ENCODE assay signal across 17 cellular contexts in genomic region chr2:159010963-159011362, GRCh38. TPM values are rescaled to one million over a fixed set of nuclear protein-coding genes. Genes with fewer than 3 reads are reported as not detected.
DNase-seq lines count a peak whose midpoint lies in the region; ATAC-seq and TF ChIP-seq lines count a peak whose summit lies in the region.
"Had no signal": no experiment of that assay in that cellular context is flagged by ENCODE, and none has a peak within 500 bp of the region (broad histone marks: within the 10 kb centered on the region; RNA-seq: fewer than 3 reads in every experiment).

No MANE protein-coding gene starts in this region.

- in situ Hi-C loops in GM23248 (cut with MboI) = no loop called here

- H3K9ac ChIP-seq in GM23248 = peak overlapping the region; percentile 48
- no peak overlapping the region for H3K9ac ChIP-seq in PC-3 (ENCODE audit: low read length)

- no peaks in the 10 kb centered on the region for H3K27me3 ChIP-seq in GM23248 (replicated peaks; ENCODE audit: insufficient read depth)
- H3K27me3 ChIP-seq in PC-3 (ENCODE audit: low read length) = no peaks in the 10 kb centered on the region
- H3K27me3 ChIP-seq: right lobe of liver, stomach, upper lobe of right lung had no signal

- ATAC-seq in PC-3 (no peak), GM18867 (IDR thresholded peaks at IDR 0.05; ENCODE audit: unreplicated experiment) (no peak)
- ATAC-seq: right lobe of liver, WTC11 had no signal

- no peaks in the 10 kb centered on the region for H3K9me3 ChIP-seq in GM23248 (ENCODE audit: low read depth)
- peaks cover 7% of the 10 kb centered on the region; the same call in 1 of the 2 replicates for H3K9me3 ChIP-seq in PC-3 (ENCODE audit: low read length)
- H3K9me3 ChIP-seq: right lobe of liver had no signal

- H3K79me2 ChIP-seq in GM23248 (ENCODE audit: insufficient read depth) = peaks cover 54% of the 10 kb centered on the region
- peaks cover 28% of the 10 kb centered on the region for H3K79me2 ChIP-seq in PC-3 (ENCODE audit: low read length)

- peak overlapping the region; percentile 17 for H3K4me3 Mint-ChIP-seq in endothelial cell (ENCODE audit: unreplicated experiment)
- H3K4me3 Mint-ChIP-seq in nephron progenitor cell = no peak overlapping the region
- H3K4me3 Mint-ChIP-seq: WTC11 had no signal

- H3K4me1 ChIP-seq in GM23248 (ENCODE audit: insufficient read depth) (peaks cover 30% of the 10 kb centered on the region), PC-3 (ENCODE audit: insufficient read depth, low read length) (peaks cover 20% of the 10 kb centered on the region)
- H3K4me1 ChIP-seq: right lobe of liver had no signal

- H3K27me3 Mint-ChIP-seq in endothelial cell (ENCODE audit: unreplicated experiment) (peaks cover 5% of the 10 kb centered on the region), nephron progenitor cell (ENCODE audit: low read depth, poor library complexity) (peaks cover 2% of the 10 kb centered on the region)

- H2AFZ ChIP-seq in GM23248 = no peak overlapping the region
- no peak overlapping the region for H2AFZ ChIP-seq in PC-3 (ENCODE audit: low read length)

- H3K36me3 Mint-ChIP-seq in endothelial cell (ENCODE audit: low read depth, unreplicated experiment) = peaks cover 63% of the 10 kb centered on the region
- H3K36me3 Mint-ChIP-seq in nephron progenitor cell (ENCODE audit: low read depth) = peaks cover 98% of the 10 kb centered on the region

- H3K36me3 ChIP-seq in GM23248 (ENCODE audit: low read depth) (peaks cover 5% of the 10 kb centered on the region; the same call in 1 of the 2 replicates), PC-3 (ENCODE audit: low read depth, low read length) (peaks cover 27% of the 10 kb centered on the region)
- H3K36me3 ChIP-seq: upper lobe of right lung had no signal

- H3K9me2 ChIP-seq in GM23248 (ENCODE audit: insufficient read depth) (no peaks in the 10 kb centered on the region), PC-3 (replicated peaks; ENCODE audit: low read length) (no peaks in the 10 kb centered on the region)

- H3K4me3 ChIP-seq in GM23248 (peak overlapping the region; percentile 21; the same call in 1 of the 2 replicates), PC-3 (ENCODE audit: low read length) (no peak overlapping the region)
- H3K4me3 ChIP-seq: right lobe of liver, stomach, upper lobe of right lung had no signal

- H3K9me3 Mint-ChIP-seq in endothelial cell (ENCODE audit: unreplicated experiment) (peaks cover 18% of the 10 kb centered on the region), nephron progenitor cell (peaks cover 66% of the 10 kb centered on the region)

- H3K27ac ChIP-seq in GM23248 (peak overlapping the region; percentile 84), PC-3 (ENCODE audit: low read length) (0 out of 2 replicates have a peak overlapping the region, but pooled peaks have one; percentile 19)
- H3K27ac ChIP-seq: right lobe of liver, stomach, upper lobe of right lung had no signal

- H3F3A ChIP-seq in GM23248 (ENCODE audit: insufficient read depth) (peaks cover 26% of the 10 kb centered on the region), PC-3 (ENCODE audit: low read length, unreplicated experiment) (no peaks in the 10 kb centered on the region)

- H4K20me1 ChIP-seq in GM23248 (ENCODE audit: insufficient read depth) = no peaks in the 10 kb centered on the region
- no peaks in the 10 kb centered on the region for H4K20me1 ChIP-seq in PC-3 (ENCODE audit: low read length)

- POLR2A ChIA-PET in PC-3 (lab: Charles Lee; ENCODE audit: unreplicated experiment) = no interaction called here

- intact Hi-C loops in PC-3 (cut with micrococcal nuclease) = no loop called here

- no peak for TF ChIP-seq CTCF in PC-3 (conservative IDR thresholded peaks at IDR 0.05; ENCODE audit: low read depth, low read length)
- no peak for TF ChIP-seq CTCF in endothelial cell (IDR thresholded peaks at IDR 0.05; ENCODE audit: unreplicated experiment)
- TF ChIP-seq CTCF in nephron progenitor cell (IDR thresholded peaks at IDR 0.05) = no peak

- CTCF ChIA-PET in PC-3 (lab: Charles Lee) = no interaction called here

- no TSS peak for BruUV-seq in PC-3 (replicated peaks; lab: Mats Ljungman, UMichigan)

- H3K4me1 Mint-ChIP-seq in endothelial cell (ENCODE audit: unreplicated experiment) = peaks cover 10% of the 10 kb centered on the region
- peaks cover 24% of the 10 kb centered on the region for H3K4me1 Mint-ChIP-seq in nephron progenitor cell

- DNase-seq in GM23248 = peak; percentile 34
- no peak for DNase-seq in PC-3
- DNase-seq in endothelial cell (ENCODE audit: low spot score) = no peak
- no peak for DNase-seq in nephron progenitor cell
- DNase-seq in ureter (ENCODE audit: low spot score) = no peak
- no peak for DNase-seq in stimulated activated CD4-positive, alpha-beta T cell treated with anti-CD3 and anti-CD28 coated beads, Interleukin-4, amount 100 ng/mL, for 24 hours
- DNase-seq: AML-193, amygdala, glutamatergic neuron, NCI-H1694 treated with DMSO at 0.1 percent for 48 hours, NCI-H2227 treated with DMSO at 0.1 percent for 48 hours, nucleus accumbens, right lobe of liver, stomach, upper lobe of right lung had no signal

- H3K27ac Mint-ChIP-seq in endothelial cell (ENCODE audit: unreplicated experiment) (no peak overlapping the region), nephron progenitor cell (peak overlapping the region; percentile 4)
- H3K27ac Mint-ChIP-seq: WTC11 had no signal

- H3K4me2 ChIP-seq in GM23248 (ENCODE audit: unreplicated experiment) = peak overlapping the region; percentile 80
- H3K4me2 ChIP-seq in PC-3 (ENCODE audit: low read length) = peak overlapping the region; percentile 58; the same call in 1 of the 2 replicates

RNA-seq across cellular contexts. Expression of gene TANC1, which starts 42.5 kb away (rescaled TPM):
- 12.1 and 16.3 TPM in 2 replicates for total RNA-seq in GM23248 (2014; rRNA removed; shearing (Covaris generic))
- 7.6 and 8.2 TPM in 2 replicates for polyA plus RNA-seq in GM23248 (2016; fragmentation: Nextera tagmentation; extraction: Ambion mirVana)
- 17.6 and 18.7 TPM in 2 replicates for total RNA-seq in PC-3 (2014; rRNA removed)
- total RNA-seq in endothelial cell (ENCODE audit: unreplicated experiment) = 84.1 TPM
- 62.9 TPM for total RNA-seq in ureter
